ENCODE assay signal across 23 cellular contexts in the genomic region with DNA sequence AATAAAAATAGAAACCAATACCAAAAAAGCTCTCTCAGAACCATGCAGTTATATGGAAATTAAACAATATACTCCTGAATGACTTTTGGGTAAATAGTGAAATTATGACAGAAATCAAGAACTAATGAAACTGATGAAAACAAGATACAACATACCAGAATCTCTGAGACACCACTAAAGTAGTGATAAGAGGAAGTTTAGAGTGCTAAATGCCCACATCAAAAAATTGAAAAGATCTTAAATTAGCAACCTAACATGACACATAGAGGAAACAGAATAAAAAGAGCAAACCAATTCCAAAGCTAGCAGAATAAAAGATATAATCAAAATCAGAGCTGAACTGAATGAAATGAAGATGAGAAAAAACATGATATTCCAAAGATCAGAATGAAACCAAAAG.
"Had no signal": no experiment of that assay in that cellular context is flagged by ENCODE, and none has a peak within 500 bp of the region (broad histone marks: within the 10 kb centered on the region; RNA-seq: fewer than 3 reads in every experiment).

No MANE protein-coding gene starts in this region.

- DNase-seq: activated CD4-positive, alpha-beta memory T cell treated with anti-CD3 and anti-CD28 coated beads for 36 hours; activated CD4-positive, alpha-beta T cell treated with anti-CD3 and anti-CD28 coated beads for 36 hours; activated gamma-delta T cell treated with Interleukin-2 at 50 U/mL for 16 hours; activated naive CD8-positive, alpha-beta T cell treated with anti-CD3 and anti-CD28 coated beads, Interleukin-2, amount 50 U/mL, for 24 hours; activated T-cell treated with anti-CD3 and anti-CD28 coated beads, Interleukin-2, amount 50 U/mL, for 48 hours; aorta; foreskin melanocyte; head of caudate nucleus; mesenchymal stem cell; right cardiac atrium; stimulated activated CD4-positive, alpha-beta T cell treated with anti-CD3 and anti-CD28 coated beads, Interleukin-15, amount 100 ng/mL, for 24 hours; stimulated activated CD4-positive, alpha-beta T cell treated with anti-CD3 and anti-CD28 coated beads, Interleukin-4, amount 100 ng/mL, for 1 hour; stimulated activated naive CD4-positive, alpha-beta T cell treated with Interleukin-2 at 50 U/mL for 16 hours; T-cell; T-helper 9 cell; trophoblast cell had no signal

- H3K27ac ChIP-seq: breast epithelium, epithelial cell of prostate, prostate gland, skin epidermis, suprapubic skin, VCaP had no signal

- H3K36me3 ChIP-seq: breast epithelium, prostate gland, suprapubic skin had no signal

- H3K27me3 Mint-ChIP-seq: activated CD4-positive, alpha-beta memory T cell treated with anti-CD3 and anti-CD28 coated beads for 36 hours; activated CD4-positive, alpha-beta T cell treated with anti-CD3 and anti-CD28 coated beads for 36 hours; activated naive CD8-positive, alpha-beta T cell treated with anti-CD3 and anti-CD28 coated beads, Interleukin-2, amount 50 U/mL, for 24 hours; dendritic cell treated with granulocyte-macrophage colony-stimulating factor and Interleukin-4, amounts not matched to agents 40 ng/mL and 50 ng/mL, for 4 days; T-cell had no signal

- H3K4me3 ChIP-seq: breast epithelium, prostate gland, skin epidermis, suprapubic skin had no signal

- H3K4me3 Mint-ChIP-seq: activated CD4-positive, alpha-beta memory T cell treated with anti-CD3 and anti-CD28 coated beads for 36 hours; activated CD4-positive, alpha-beta T cell treated with anti-CD3 and anti-CD28 coated beads for 36 hours; activated naive CD8-positive, alpha-beta T cell treated with anti-CD3 and anti-CD28 coated beads, Interleukin-2, amount 50 U/mL, for 24 hours; dendritic cell treated with granulocyte-macrophage colony-stimulating factor and Interleukin-4, amounts not matched to agents 40 ng/mL and 50 ng/mL, for 4 days had no signal

- ATAC-seq: activated CD4-positive, alpha-beta T cell treated with anti-CD3 and anti-CD28 coated beads for 36 hours; activated naive CD8-positive, alpha-beta T cell treated with anti-CD3 and anti-CD28 coated beads, Interleukin-2, amount 50 U/mL, for 24 hours; right cardiac atrium; T-cell had no signal

- H3K27me3 ChIP-seq: breast epithelium, suprapubic skin had no signal

- H3K27ac Mint-ChIP-seq: activated CD4-positive, alpha-beta memory T cell treated with anti-CD3 and anti-CD28 coated beads for 36 hours; activated CD4-positive, alpha-beta T cell treated with anti-CD3 and anti-CD28 coated beads for 36 hours; activated naive CD8-positive, alpha-beta T cell treated with anti-CD3 and anti-CD28 coated beads, Interleukin-2, amount 50 U/mL, for 24 hours; dendritic cell treated with granulocyte-macrophage colony-stimulating factor and Interleukin-4, amounts not matched to agents 40 ng/mL and 50 ng/mL, for 4 days; T-cell had no signal

- H3K9me3 ChIP-seq: prostate gland, suprapubic skin had no signal

- H3K4me1 ChIP-seq: breast epithelium, prostate gland, suprapubic skin had no signal
